Comparison of ENCODE assay signal across 10 cellular contexts in genomic region chr7:30920584-30921539, GRCh38. TPM values are rescaled to one million over a fixed set of nuclear protein-coding genes. Genes with fewer than 3 reads are reported as not detected.
DNase-seq lines count a peak whose midpoint lies in the region; ATAC-seq, FAIRE-seq and TF ChIP-seq lines count a peak whose summit lies in the region.
"Had no signal": no experiment of that assay in that cellular context is flagged by ENCODE, and none has a peak within 500 bp of the region (broad histone marks: within the 10 kb centered on the region; RNA-seq: fewer than 3 reads in every experiment).

No MANE protein-coding gene starts in this region.

- H3K27me3 ChIP-seq in dorsolateral prefrontal cortex, result no peaks in the 10 kb centered on the region
- no peaks in the 10 kb centered on the region for H3K27me3 ChIP-seq in mesenchymal stem cell (ENCODE audit: control insufficient read depth in 1 of 2, insufficient read depth in 1 of 2, low read length in 2 of 2)
- H3K27me3 ChIP-seq in uterus, result no peaks in the 10 kb centered on the region

- H3K4me1 ChIP-seq in mesenchymal stem cell (ENCODE audit: control insufficient read depth, insufficient read depth, low read depth, low read length) (peaks cover 37% of the 10 kb centered on the region), uterus (peaks cover 0 to 6% of the 10 kb centered on the region in 2 donors)

- no peak overlapping the region for H2AFZ ChIP-seq in mesenchymal stem cell (ENCODE audit: low read depth, low read length)

- peak; percentile 39 for DNase-seq in activated effector memory CD4-positive, alpha-beta T cell treated with anti-CD3 and anti-CD28 coated beads, Interleukin-2, amount 50 U/mL, for 16 hours
- DNase-seq in activated effector memory CD4-positive, alpha-beta T cell treated with Interleukin-2 at 50 U/mL for 16 hours, result no peak
- DNase-seq in dorsolateral prefrontal cortex (peak in 7 of 10 donors; percentile 7 to 41 (median 28)), mesenchymal stem cell (peak; percentile 77), uterus (peak; percentile 22 to 28), NCI-H146 (lab: John Stamatoyannopoulos, UW) (no peak), D721Med (ENCODE audit: insufficient read length, low spot score) (no peak)
- DNase-seq: CD4-positive, CD25-positive, alpha-beta regulatory T cell; SW 1271 had no signal

- no peak overlapping the region for H2BK120ac ChIP-seq in mesenchymal stem cell (ENCODE audit: low read depth, low read length)

- peak overlapping the region; percentile 53 for H3K9ac ChIP-seq in mesenchymal stem cell (ENCODE audit: low read length)

- TF ChIP-seq POLR2A in uterus (IDR thresholded peaks at IDR 0.05), result no peak

- no peak for FAIRE-seq in D721Med (lab: Jason Lieb, UNC)

- H3K4me3 ChIP-seq in dorsolateral prefrontal cortex (no peak overlapping the region), mesenchymal stem cell (ENCODE audit: insufficient read depth in 1 of 2, low read depth in 1 of 2, low read length in 2 of 2) (no peak overlapping the region), uterus (no peak overlapping the region)

- H3K4me2 ChIP-seq in mesenchymal stem cell (ENCODE audit: low read length, poor library complexity, severe bottlenecking), result no peak overlapping the region

- H4K8ac ChIP-seq in mesenchymal stem cell (ENCODE audit: low read length), result peak overlapping the region; percentile 52

- H3K14ac ChIP-seq in mesenchymal stem cell (ENCODE audit: low read length in 2 of 2), result no peak overlapping the region

- peak overlapping the region in 1 of 2 experiments; percentile 87 for H2BK12ac ChIP-seq in mesenchymal stem cell (ENCODE audit: low read length in 2 of 2)

- peak overlapping the region; percentile 26 for H2BK15ac ChIP-seq in mesenchymal stem cell (ENCODE audit: low read depth, poor library complexity, severe bottlenecking)

- WGBS in mesenchymal stem cell, result 46% methylated on average over 8 of the region's 9 CpGs

- H3K18ac ChIP-seq in mesenchymal stem cell (ENCODE audit: low read depth in 1 of 2, low read length in 2 of 2), result peak overlapping the region in 1 of 2 experiments; percentile 2

- no peak overlapping the region for H2BK5ac ChIP-seq in mesenchymal stem cell (ENCODE audit: low read depth, low read length, poor library complexity, severe bottlenecking)

- H4K91ac ChIP-seq in mesenchymal stem cell (ENCODE audit: low read length), result peak overlapping the region; percentile 40

- H3K36me3 ChIP-seq in mesenchymal stem cell (ENCODE audit: control insufficient read depth in 1 of 2, insufficient read depth in 2 of 2, low read depth in 1 of 2, low read length in 2 of 2) (peaks cover 13 to 30% of the 10 kb centered on the region in 2 experiments), uterus (no peaks in the 10 kb centered on the region)

- no peak for ATAC-seq in GM18519 (IDR thresholded peaks at IDR 0.05; ENCODE audit: low FRiP score, unreplicated experiment)

- H3K4ac ChIP-seq in mesenchymal stem cell (ENCODE audit: low read depth in 1 of 2, low read length in 2 of 2), result peak overlapping the region; percentile 7 to 37

- TF ChIP-seq CTCF in dorsolateral prefrontal cortex (IDR thresholded peaks at IDR 0.05 in 54 of 56, conservative IDR thresholded peaks at IDR 0.05 in 2 of 56; ENCODE audit: low read depth in 1 of 56, partially characterized antibody in 56 of 56) (no peak), uterus (IDR thresholded peaks at IDR 0.05) (no peak), D721Med (IDR thresholded peaks at IDR 0.05; ENCODE audit: insufficient read depth, missing control alignments) (no peak)

- H3K27ac ChIP-seq in dorsolateral prefrontal cortex, result no peak overlapping the region
- H3K27ac ChIP-seq in mesenchymal stem cell (ENCODE audit: low read length, poor library complexity, severe bottlenecking), result no peak overlapping the region
- peak overlapping the region; percentile 33 to 53 for H3K27ac ChIP-seq in uterus

- no peaks in the 10 kb centered on the region for H3K79me1 ChIP-seq in mesenchymal stem cell (replicated peaks; ENCODE audit: low read length, poor library complexity, severe bottlenecking)

- peak overlapping the region; percentile 33 for H2AK5ac ChIP-seq in mesenchymal stem cell (ENCODE audit: low read length, severe bottlenecking)

- H3K9me3 ChIP-seq in mesenchymal stem cell (ENCODE audit: control insufficient read depth, low read length) (no peaks in the 10 kb centered on the region), uterus (no peaks in the 10 kb centered on the region)

- H3K23ac ChIP-seq in mesenchymal stem cell (ENCODE audit: low read length in 2 of 2), result no peak overlapping the region

- intact Hi-C loops in dorsolateral prefrontal cortex (cut with DNase I) (no loop called here), uterus (cut with DNase I; ENCODE audit: low total_unique reads) (no loop called here)

RNA-seq across cellular contexts. Expression of gene AQP1, which starts 9.2 kb away (rescaled TPM):
- 100 to 1,000 TPM in 59 of 120 experiments, 10 to 100 TPM in 61; 11.4 to 553 (median 98.9) TPM for total RNA-seq in dorsolateral prefrontal cortex
- polyA plus RNA-seq in mesenchymal stem cell (2013, experiment 1 of 2), result 1.0 TPM
- 0.86 TPM for polyA plus RNA-seq in mesenchymal stem cell (2013, experiment 2 of 2)
- 100 to 1,000 TPM in 3 of 4 donors, 10 to 100 TPM in 1; 69.6 to 477 (median 370) TPM for total RNA-seq in uterus
- polyA plus RNA-seq: CD4-positive, CD25-positive, alpha-beta regulatory T cell had no signal

RNA-seq across cellular contexts. Expression of gene GHRHR, which starts 42.9 kb away (rescaled TPM):
- total RNA-seq in dorsolateral prefrontal cortex (1 to 10 TPM in 99 of 120 experiments, under 1 TPM in 1, not detected in 20; 0.85 to 8.8 (median 3.5) TPM), uterus (not detected)
- not detected for polyA plus RNA-seq in mesenchymal stem cell (2013, experiment 1 of 2)
- polyA plus RNA-seq in mesenchymal stem cell (2013, experiment 2 of 2), result not detected
- total RNA-seq: CD4-positive, CD25-positive, alpha-beta regulatory T cell had no signal
- polyA plus RNA-seq: CD4-positive, CD25-positive, alpha-beta regulatory T cell had no signal

Comparison
In these comparisons a context has a peak if more than half of its experiments do, and no peak if none do; other contexts are left out.
1. DNase-seq: peak in activated effector memory CD4-positive, alpha-beta T cell treated with anti-CD3 and anti-CD28 coated beads, Interleukin-2, amount 50 U/mL, for 16 hours (single experiment), dorsolateral prefrontal cortex (7 of 10), mesenchymal stem cell (single experiment) and uterus (2 of 2); none in activated effector memory CD4-positive, alpha-beta T cell treated with Interleukin-2 at 50 U/mL for 16 hours (single experiment), NCI-H146 (single experiment) and D721Med (single experiment).
2. H3K27ac ChIP-seq: peak in uterus (2 of 2); none in dorsolateral prefrontal cortex (0 of 59) and mesenchymal stem cell (single experiment).